17 cellular contexts compared by ENCODE assay signal in the genomic region with DNA sequence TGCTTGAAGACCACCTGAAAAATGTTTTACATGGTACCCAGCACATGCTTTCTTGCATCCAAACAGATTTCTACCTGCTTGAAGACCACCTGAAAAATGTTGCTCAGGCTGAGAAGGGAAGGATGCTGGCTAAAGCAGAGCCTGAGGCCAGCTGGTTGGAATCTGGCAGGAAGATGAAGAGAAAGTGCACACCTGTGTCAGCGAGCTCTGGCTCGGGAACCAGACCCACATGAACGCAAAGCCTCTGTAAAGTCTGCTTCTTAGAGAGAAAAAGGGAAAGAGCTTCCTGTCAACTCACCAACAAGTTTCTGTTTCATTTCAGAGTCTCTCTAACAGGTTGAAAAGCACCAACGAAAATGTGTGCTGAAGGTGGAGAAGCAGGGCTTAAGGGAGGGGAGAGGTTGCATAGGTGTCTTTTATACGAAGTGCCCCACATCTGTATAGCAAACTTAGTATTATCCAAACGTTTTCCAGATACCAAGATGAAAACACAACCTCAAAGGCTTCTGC.
"Had no signal": no experiment of that assay in that cellular context is flagged by ENCODE, and none has a peak within 500 bp of the region (broad histone marks: within the 10 kb centered on the region; RNA-seq: fewer than 3 reads in every experiment).

No MANE protein-coding gene starts in this region.

- H3K36me3 ChIP-seq: SJSA1 had no signal

- H3K4me1 ChIP-seq: SJSA1 had no signal

- H3K9me3 ChIP-seq: SJSA1 had no signal

- H3K27ac ChIP-seq: SJSA1, SK-N-MC had no signal

- DNase-seq: KBM-7, NCI-H1092, NCI-H1105 treated with DMSO at 0.1 percent for 48 hours, NCI-H1417 treated with DMSO at 0.1 percent for 48 hours, NCI-H146, NCI-H1694 treated with DMSO at 0.1 percent for 48 hours, NCI-H1930, NCI-H2081, NCI-H2227 treated with DMSO at 0.1 percent for 48 hours, NCI-H524, NCI-H526 treated with DMSO at 0.1 percent for 48 hours, NCI-H748 treated with DMSO at 0.1 percent for 48 hours, Right ventricle myocardium superior, RPMI8226, SIG-M5 had no signal

- H3K4me3 ChIP-seq: SJSA1, SK-N-MC had no signal

- H3K27me3 ChIP-seq: SJSA1 had no signal
